Comparison of ENCODE assay signal across 12 cellular contexts in genomic region chr11:81963018-81963417, GRCh38.
A peak's percentile ranks its signal among the peaks of the same experiment; 100 is the strongest.
DNase-seq lines count a peak whose midpoint lies in the region; ATAC-seq, FAIRE-seq and TF ChIP-seq lines count a peak whose summit lies in the region.
"Had no signal": no experiment of that assay in that cellular context is flagged by ENCODE, and none has a peak within 500 bp of the region (broad histone marks: within the 10 kb centered on the region; RNA-seq: fewer than 3 reads in every experiment).

No MANE protein-coding gene starts in this region.

- TF ChIP-seq RAD21 in SK-N-SH (IDR thresholded peaks at IDR 0.05; ENCODE audit: low read length) = 0 out of 2 replicates have a peak, but pooled peaks have one; percentile 9
- TF ChIP-seq RAD21 in HepG2 (CRISPR knock-in tag; IDR thresholded peaks at IDR 0.05) = no peak

- H3K36me3 ChIP-seq in HEK293 (ENCODE audit: control insufficient read depth in 2 of 2, insufficient read depth in 1 of 2, low read length in 2 of 2) = no peaks in the 10 kb centered on the region
- H3K36me3 ChIP-seq in SK-N-SH (replicated peaks in 1 of 2; ENCODE audit: control insufficient read depth in 1 of 2, insufficient read depth in 2 of 2, low read length in 1 of 2) = no peaks in the 10 kb centered on the region
- no peaks in the 10 kb centered on the region for H3K36me3 ChIP-seq in HepG2 (replicated peaks in 1 of 2; ENCODE audit: control insufficient read depth in 1 of 2, insufficient read depth in 2 of 2, low read length in 2 of 2)
- H3K36me3 ChIP-seq: HAP-1 had no signal

- H2AFZ ChIP-seq in SK-N-SH (ENCODE audit: low read depth) (0 out of 2 replicates have a peak overlapping the region, but pooled peaks have one; percentile 27), HepG2 (ENCODE audit: low read length) (no peak overlapping the region)

- CTCF ChIA-PET in HEK293 (lab: Yijun Ruan, JAX) (interaction anchor here (0.6 to 0.7 kb wide), 2 partner anchors 8 to 29 kb away, joined by 3 read pairs; no protein-coding TSS in a partner anchor), SK-N-SH (lab: Yijun Ruan, JAX) (no interaction called here), HepG2 (lab: Yijun Ruan, JAX; ENCODE audit: low intra/inter-chr PET ratio, low total read pairs) (no interaction called here)

- H3K9ac ChIP-seq in SK-N-SH = no peak overlapping the region
- no peak overlapping the region for H3K9ac ChIP-seq in HepG2 (ENCODE audit: insufficient read depth, low read depth, low read length)

- H3K79me2 ChIP-seq in SK-N-SH (ENCODE audit: insufficient read depth) = no peaks in the 10 kb centered on the region
- H3K79me2 ChIP-seq in HepG2 (ENCODE audit: insufficient read depth, low read length) = no peaks in the 10 kb centered on the region

- H4K20me1 ChIP-seq in SK-N-SH (ENCODE audit: insufficient read depth) (no peaks in the 10 kb centered on the region), HepG2 (ENCODE audit: insufficient read depth, low read length) (no peaks in the 10 kb centered on the region)

- in situ Hi-C loops in HepG2 (cut with HindIII; ENCODE audit: extremely low pct_ligation_motif_present, low pct_unique_long_range_greater_than_20kb) = no loop called here

- BruUV-seq in HepG2 (replicated peaks; lab: Mats Ljungman, UMichigan) = no TSS peak

- POLR2A ChIA-PET in HEK293 (lab: Yijun Ruan, JAX) (no interaction called here), SK-N-SH (lab: Yijun Ruan, JAX) (no interaction called here), HepG2 (lab: Yijun Ruan, JAX) (no interaction called here)

- intact Hi-C loops in HepG2 (cut with micrococcal nuclease; ENCODE audit: unreplicated experiment) = no loop called here

- no peaks in the 10 kb centered on the region for H3K4me1 ChIP-seq in HEK293 (ENCODE audit: control insufficient read depth, insufficient read depth, low read length)
- H3K4me1 ChIP-seq in SK-N-SH (ENCODE audit: control insufficient read depth in 1 of 2, insufficient read depth in 2 of 2, low read depth in 1 of 2, low read length in 1 of 2) = no peaks in the 10 kb centered on the region
- no peaks in the 10 kb centered on the region for H3K4me1 ChIP-seq in HepG2 (ENCODE audit: insufficient read depth, low read length)
- H3K4me1 ChIP-seq: HAP-1 had no signal

- no peaks in the 10 kb centered on the region for H3K9me2 ChIP-seq in SK-N-SH

- WGBS in SK-N-SH (ENCODE audit: low lambda C conversion rate) = 26% methylated on average over 3 of the region's 3 CpGs
- WGBS in HepG2 (ENCODE audit: low lambda C conversion rate) = 6% methylated on average over 3 of the region's 3 CpGs

- no peak for TF ChIP-seq CTCF in HEK293 (tag by site-specific recombination; IDR thresholded peaks at IDR 0.05)
- TF ChIP-seq CTCF in SK-N-SH (IDR thresholded peaks at IDR 0.05) = peak; percentile 59
- TF ChIP-seq CTCF in HepG2 (CRISPR knock-in tag; IDR thresholded peaks at IDR 0.05) = 0 out of 2 replicates have a peak, but pooled peaks have one; percentile 11

- no peak for TF ChIP-seq POLR2A in HepG2 (IDR thresholded peaks at IDR 0.05; ENCODE audit: insufficient read depth in 1 of 2, low read depth in 2 of 2, low read length in 2 of 2)

- peak; percentile 57 for DNase-seq in DMS53 treated with DMSO at 0.1 percent for 48 hours (lab: John Stamatoyannopoulos, UW; ENCODE audit: unreplicated experiment)
- peak; percentile 8 for DNase-seq in SK-N-SH
- DNase-seq in HepG2 (ENCODE audit: low spot score) = peak; percentile 2
- no peak for DNase-seq in NCI-H446 (lab: John Stamatoyannopoulos, UW)
- no peak for DNase-seq in CD1c-positive myeloid dendritic cell (ENCODE audit: extremely low spot score)
- DNase-seq: amygdala, right cardiac atrium had no signal

- H3K4me2 ChIP-seq in SK-N-SH (no peak overlapping the region), HepG2 (ENCODE audit: low read depth, low read length) (no peak overlapping the region)

- ATAC-seq in HepG2 = no peak
- ATAC-seq in GM21526 (IDR thresholded peaks at IDR 0.05; ENCODE audit: low FRiP score, unreplicated experiment) = no peak
- ATAC-seq in HG02610 (IDR thresholded peaks at IDR 0.05; ENCODE audit: unreplicated experiment) = no peak
- ATAC-seq: right cardiac atrium; stimulated activated memory B cell treated with anti-CD40 and anti-IgM and Interleukin-4, amounts not matched to agents 10 μg/mL and 1 μg/mL and 100 μg/mL, for 72 hours had no signal

- no peaks in the 10 kb centered on the region for H3F3A ChIP-seq in SK-N-SH (replicated peaks; ENCODE audit: insufficient read depth)

- TF ChIP-seq EP300 in SK-N-SH (IDR thresholded peaks at IDR 0.05; ENCODE audit: borderline replicate concordance in 1 of 2, low read depth in 1 of 2, low read length in 1 of 2) = no peak
- TF ChIP-seq EP300 in HepG2 (IDR thresholded peaks at IDR 0.05; ENCODE audit: low read depth in 2 of 2, low read length in 2 of 2) = no peak
- no peak for TF ChIP-seq EP300 in HepG2 (CRISPR knock-in tag; IDR thresholded peaks at IDR 0.05; ENCODE audit: borderline replicate concordance)

- H3K27me3 ChIP-seq in SK-N-SH (ENCODE audit: insufficient read depth) (no peaks in the 10 kb centered on the region), HepG2 (ENCODE audit: control insufficient read depth in 1 of 2, insufficient read depth in 2 of 2, low read length in 2 of 2) (no peaks in the 10 kb centered on the region)

- FAIRE-seq in HepG2 (lab: Jason Lieb, UNC) = no peak

- no peaks in the 10 kb centered on the region for H3K9me3 ChIP-seq in HEK293 (ENCODE audit: control insufficient read depth, insufficient read depth, low read depth, low read length)
- no peaks in the 10 kb centered on the region for H3K9me3 ChIP-seq in SK-N-SH
- H3K9me3 ChIP-seq in HepG2 (ENCODE audit: low read length) = no peaks in the 10 kb centered on the region
- H3K9me3 ChIP-seq: HAP-1 had no signal

- H3K4me3 ChIP-seq in HEK293 (ENCODE audit: low read depth, low read length) = no peak overlapping the region
- H3K4me3 ChIP-seq in SK-N-SH (ENCODE audit: low read depth in 2 of 2, low read length in 1 of 2) = no peak overlapping the region; a peak in 1 of 4 replicates
- no peak overlapping the region for H3K4me3 ChIP-seq in HepG2 (replicated peaks in 1 of 3; ENCODE audit: insufficient read depth in 1 of 3, low read depth in 2 of 3, low read length in 3 of 3)
- H3K4me3 ChIP-seq: HAP-1 had no signal

- H3K27ac ChIP-seq in HEK293 (ENCODE audit: extremely low read depth, low read depth, low read length) (no peak overlapping the region), SK-N-SH (ENCODE audit: low read depth in 2 of 2, low read length in 1 of 2) (no peak overlapping the region), HepG2 (ENCODE audit: extremely low read length, insufficient read depth, low read length) (no peak overlapping the region)

TF ChIP-seq in HEK293, 187 proteins besides CTCF, POLR2A, EP300 and RAD21:
- TF ChIP-seq ZNF184 (tag by site-specific recombination; IDR thresholded peaks at IDR 0.05) = no peak
- TF ChIP-seq ATF2 (tag by site-specific recombination; IDR thresholded peaks at IDR 0.05; ENCODE audit: low read depth) = peak; percentile 91
- TF ChIP-seq ZNF629 (tag by site-specific recombination; IDR thresholded peaks at IDR 0.05) = 0 out of 2 replicates have a peak, but pooled peaks have one; percentile 28

TF ChIP-seq in SK-N-SH, 30 proteins besides CTCF, POLR2A, EP300 and RAD21:
- no peak for TF ChIP-seq MXI1 (IDR thresholded peaks at IDR 0.05; ENCODE audit: low read depth, low read length)
- TF ChIP-seq SMC3 (IDR thresholded peaks at IDR 0.05; ENCODE audit: low read depth, low read length) = 0 out of 2 replicates have a peak, but pooled peaks have one; percentile 2

TF ChIP-seq in HepG2, 621 proteins besides CTCF, POLR2A, EP300 and RAD21:
- TF ChIP-seq ZNF430 (CRISPR knock-in tag; IDR thresholded peaks at IDR 0.05) (no peak), ATF1 (CRISPR knock-in tag; IDR thresholded peaks at IDR 0.05) (peak; percentile 76), MIER3 (CRISPR knock-in tag; IDR thresholded peaks at IDR 0.05; ENCODE audit: borderline replicate concordance) (no peak), BCL6 (CRISPR knock-in tag; IDR thresholded peaks at IDR 0.05) (0 out of 2 replicates have a peak, but pooled peaks have one; percentile 36), THYN1 (CRISPR knock-in tag; IDR thresholded peaks at IDR 0.05; ENCODE audit: borderline replicate concordance, low read depth) (no peak), ARNT2 (CRISPR knock-in tag; IDR thresholded peaks at IDR 0.05; ENCODE audit: low read depth) (no peak), ATF7 (IDR thresholded peaks at IDR 0.05) (peak; percentile 100), ATF7 (CRISPR knock-in tag; IDR thresholded peaks at IDR 0.05) (no peak), HBP1 (CRISPR knock-in tag; IDR thresholded peaks at IDR 0.05; ENCODE audit: low read depth) (no peak), CREB1 (IDR thresholded peaks at IDR 0.05) (peak; percentile 96), CREB1 (CRISPR knock-in tag; IDR thresholded peaks at IDR 0.05) (peak; percentile 90), PHF20 (CRISPR knock-in tag; IDR thresholded peaks at IDR 0.05) (no peak), CREM (IDR thresholded peaks at IDR 0.05) (peak; percentile 84), CREM (CRISPR knock-in tag; IDR thresholded peaks at IDR 0.05) (no peak), ZNF709 (CRISPR knock-in tag; IDR thresholded peaks at IDR 0.05) (no peak), PAWR (CRISPR knock-in tag; IDR thresholded peaks at IDR 0.05; ENCODE audit: borderline replicate concordance) (no peak), ATF2 (CRISPR knock-in tag; IDR thresholded peaks at IDR 0.05) (peak; percentile 66; the same call in 1 of the 2 replicates)

Comparison
In these comparisons a context has a peak if more than half of its experiments do, and no peak if none do; other contexts are left out.
1. DNase-seq: peak in DMS53 treated with DMSO at 0.1 percent for 48 hours (single experiment), SK-N-SH (single experiment) and HepG2 (single experiment); none in NCI-H446 (0 of 2) and CD1c-positive myeloid dendritic cell (single experiment).